ENCODE assay signal across 9 cellular contexts in genomic region chr1:218665216-218665615, GRCh38.
A peak's percentile ranks its signal among the peaks of the same experiment; 100 is the strongest.
DNase-seq lines count a peak whose midpoint lies in the region; ATAC-seq and TF ChIP-seq lines count a peak whose summit lies in the region.
"Had no signal": no experiment of that assay in that cellular context is flagged by ENCODE, and none has a peak within 500 bp of the region (broad histone marks: within the 10 kb centered on the region; RNA-seq: fewer than 3 reads in every experiment).

No MANE protein-coding gene starts in this region.

- no peaks in the 10 kb centered on the region for H3K9me3 ChIP-seq in right atrium auricular region

- H3K4me3 ChIP-seq in right atrium auricular region, result no peak overlapping the region

- no peaks in the 10 kb centered on the region for H3K36me3 ChIP-seq in right atrium auricular region

- H3K27me3 ChIP-seq in right atrium auricular region, result no peaks in the 10 kb centered on the region

- intact Hi-C loops in sciatic nerve (cut with DNase I), result no loop called here

- H3K27ac ChIP-seq in right atrium auricular region, result peak overlapping the region in 1 of 2 donors; percentile 14

- ATAC-seq in sciatic nerve, result peak; percentile 98
- ATAC-seq in GM18858 (IDR thresholded peaks at IDR 0.05; ENCODE audit: unreplicated experiment), result no peak
- no peak for ATAC-seq in HG03342 (IDR thresholded peaks at IDR 0.05; ENCODE audit: unreplicated experiment)

- no peaks in the 10 kb centered on the region for H3K4me1 ChIP-seq in right atrium auricular region

- TF ChIP-seq CTCF in right atrium auricular region (IDR thresholded peaks at IDR 0.05), result no peak

- DNase-seq in GM04503 (ENCODE audit: low read depth) (peak; percentile 31), astrocyte of the hippocampus (ENCODE audit: low read depth, low spot score) (peak; percentile 87), right atrium auricular region (ENCODE audit: low spot score) (peak; percentile 74), sciatic nerve (ENCODE audit: low spot score) (peak; percentile 71), GM19240 (ENCODE audit: insufficient read length, low spot score) (no peak)
- no peak for DNase-seq in activated T-cell treated with anti-CD3 and anti-CD28 coated beads, Interleukin-2, amount 50 U/mL, for 48 hours
- DNase-seq: EL had no signal

Comparison
In these comparisons a context has a peak if more than half of its experiments do, and no peak if none do; other contexts are left out.
1. DNase-seq: peak in GM04503 (single experiment), astrocyte of the hippocampus (single experiment), right atrium auricular region (single experiment) and sciatic nerve (single experiment); none in GM19240 (single experiment) and activated T-cell treated with anti-CD3 and anti-CD28 coated beads, Interleukin-2, amount 50 U/mL, for 48 hours (0 of 2).